8 cellular contexts compared by ENCODE assay signal in genomic region chr9:65386699-65387098, GRCh38.
DNase-seq lines count a peak whose midpoint lies in the region; ATAC-seq and TF ChIP-seq lines count a peak whose summit lies in the region.
"Not testable (repeated sequence)": the region's sequence is repeated elsewhere in the genome, so short reads cannot be mapped to it uniquely, and the experiment has no call there.

No MANE protein-coding gene starts in this region.

- not testable (repeated sequence) for H3K79me2 ChIP-seq in ACC112 (ENCODE audit: control insufficient read depth, insufficient read depth, low read length, unreplicated experiment)

- H3K9me3 Mint-ChIP-seq in naive thymus-derived CD4-positive, alpha-beta T cell, result peaks cover 0 to 41% (median 24%) of the 10 kb centered on the region in 11 donors

- not testable (repeated sequence) for H3K36me3 Mint-ChIP-seq in naive thymus-derived CD4-positive, alpha-beta T cell

- TF ChIP-seq CTCF in HL-60 (IDR thresholded peaks at IDR 0.05; ENCODE audit: insufficient read depth, low read length); ascending aorta (IDR thresholded peaks at IDR 0.05): not testable (repeated sequence)

- H2AFZ ChIP-seq in ACC112 (ENCODE audit: low read length, unreplicated experiment), result not testable (repeated sequence)

- CTCF ChIA-PET in naive thymus-derived CD4-positive, alpha-beta T cell (lab: Charles Lee), result not testable (repeated sequence)

- H3K27ac Mint-ChIP-seq in naive thymus-derived CD4-positive, alpha-beta T cell, result not testable (repeated sequence)

- H3K27me3 Mint-ChIP-seq in naive thymus-derived CD4-positive, alpha-beta T cell, result not testable (repeated sequence)

- intact Hi-C loops in ascending aorta (cut with DNase I); naive thymus-derived CD4-positive, alpha-beta T cell (cut with micrococcal nuclease): not testable (repeated sequence)

- peak; percentile 91 for ATAC-seq in GM19397 (IDR thresholded peaks at IDR 0.05; ENCODE audit: unreplicated experiment)
- not testable (repeated sequence) for ATAC-seq in naive thymus-derived CD4-positive, alpha-beta T cell

- H3K27ac ChIP-seq in ACC112 (ENCODE audit: low read depth, low read length); HL-60 (replicated peaks); naive thymus-derived CD4-positive, alpha-beta T cell (ENCODE audit: low read depth, low read length): not testable (repeated sequence)
- H3K27ac ChIP-seq in ascending aorta, result peak overlapping the region in 1 of 2 donors; percentile 38

- H3K27me3 ChIP-seq in ACC112 (ENCODE audit: insufficient read depth, low read length); HL-60 (ENCODE audit: insufficient read depth, poor library complexity, severe bottlenecking); ascending aorta; naive thymus-derived CD4-positive, alpha-beta T cell (ENCODE audit: control insufficient read depth in 2 of 2, insufficient read depth in 2 of 2, low read length in 2 of 2): not testable (repeated sequence)

- not testable (repeated sequence) for H3K4me1 ChIP-seq in ACC112 (ENCODE audit: control insufficient read depth, insufficient read depth, low read length, unreplicated experiment); ascending aorta; naive thymus-derived CD4-positive, alpha-beta T cell (ENCODE audit: control insufficient read depth in 2 of 2, insufficient read depth in 2 of 2, low read length in 2 of 2)

- not testable (repeated sequence) for H3K36me3 ChIP-seq in ACC112 (ENCODE audit: insufficient read depth, low read length); ascending aorta; naive thymus-derived CD4-positive, alpha-beta T cell (ENCODE audit: control insufficient read depth in 2 of 3, insufficient read depth in 3 of 3, low read length in 3 of 3)

- DNase-seq in HL-60 (ENCODE audit: low read depth in 1 of 2, low spot score in 1 of 2), result peak; percentile 49 to 69
- peak; percentile 36 for DNase-seq in activated CD4-positive, CD25-positive, alpha-beta regulatory T cell treated with anti-CD3 and anti-CD28 coated beads, Interleukin-2, amount 50 U/mL, for 16 hours (ENCODE audit: low read depth, low spot score)
- DNase-seq in ascending aorta (ENCODE audit: low spot score in 2 of 2), result peak in 1 of 2 donors; percentile 86
- DNase-seq in glomerular visceral epithelial cell (ENCODE audit: extremely low spot score), result peak; percentile 89
- DNase-seq in naive thymus-derived CD4-positive, alpha-beta T cell, result peak; percentile 21 to 70 (median 61)
- DNase-seq in stimulated activated CD4-positive, alpha-beta T cell treated with anti-CD3 and anti-CD28 coated beads, Interleukin-4, amount 100 ng/mL, for 48 hours (ENCODE audit: low read depth in 2 of 2), result peak; percentile 55 to 65

- POLR2A ChIA-PET in naive thymus-derived CD4-positive, alpha-beta T cell (lab: Charles Lee), result not testable (repeated sequence)

- peak overlapping the region; percentile 78 for H3K4me3 ChIP-seq in ACC112 (ENCODE audit: low read depth, low read length)
- peak overlapping the region; percentile 34 for H3K4me3 ChIP-seq in HL-60 (replicated peaks; ENCODE audit: insufficient read depth, low read length)
- H3K4me3 ChIP-seq in ascending aorta, result peak overlapping the region; percentile 40 to 55
- H3K4me3 ChIP-seq in naive thymus-derived CD4-positive, alpha-beta T cell (ENCODE audit: low read length), result peak overlapping the region; percentile 27

- H3K4me1 Mint-ChIP-seq in naive thymus-derived CD4-positive, alpha-beta T cell, result not testable (repeated sequence)

- peak overlapping the region in 4 of 10 donors; percentile 21 to 51 (median 47) for H3K4me3 Mint-ChIP-seq in naive thymus-derived CD4-positive, alpha-beta T cell

- not testable (repeated sequence) for H3K9me3 ChIP-seq in ascending aorta; naive thymus-derived CD4-positive, alpha-beta T cell (ENCODE audit: control insufficient read depth in 2 of 3, low read length in 3 of 3)

Comparison
In these comparisons a context has a peak if more than half of its experiments do, and no peak if none do; other contexts are left out.
1. H3K4me3 ChIP-seq: peak in every context shown above with its lines; median percentile 78 in ACC112; 48 in ascending aorta; 34 in HL-60; 27 in naive thymus-derived CD4-positive, alpha-beta T cell.